17 cellular contexts compared by ENCODE assay signal in genomic region chr12:110885152-110885840, GRCh38. TPM values are rescaled to one million over a fixed set of nuclear protein-coding genes. Genes with fewer than 3 reads are reported as not detected.
DNase-seq lines count a peak whose midpoint lies in the region; ATAC-seq and TF ChIP-seq lines count a peak whose summit lies in the region.
"Had no signal": no experiment of that assay in that cellular context is flagged by ENCODE, and none has a peak within 500 bp of the region (broad histone marks: within the 10 kb centered on the region; RNA-seq: fewer than 3 reads in every experiment).

No MANE protein-coding gene starts in this region.

- no peak for TF ChIP-seq CTCF in glutamatergic neuron (IDR thresholded peaks at IDR 0.05; ENCODE audit: partially characterized antibody, unreplicated experiment)

- H3K4me1 Mint-ChIP-seq in glutamatergic neuron (ENCODE audit: low read depth, unreplicated experiment) = peaks cover 19% of the 10 kb centered on the region

- peaks cover 4% of the 10 kb centered on the region for H3K27me3 Mint-ChIP-seq in glutamatergic neuron (ENCODE audit: unreplicated experiment)

- no peak for ATAC-seq in GM19397 (IDR thresholded peaks at IDR 0.05; ENCODE audit: unreplicated experiment)
- ATAC-seq: HepG2, PC-3 had no signal

- no peaks in the 10 kb centered on the region for H3K36me3 Mint-ChIP-seq in glutamatergic neuron (ENCODE audit: unreplicated experiment)

- DNase-seq in NCI-H524 (lab: John Stamatoyannopoulos, UW) = peak; percentile 9 to 57
- no peak for DNase-seq in NCI-H524 treated with DMSO at 0.1 percent for 48 hours (lab: John Stamatoyannopoulos, UW)
- DNase-seq in NCI-H1105 (lab: John Stamatoyannopoulos, UW) = peak; percentile 64
- DNase-seq in NCI-H82 (lab: John Stamatoyannopoulos, UW) = peak; percentile 75
- peak; percentile 72 for DNase-seq in glutamatergic neuron
- no peak for DNase-seq in stimulated activated CD4-positive, alpha-beta T cell treated with anti-CD3 and anti-CD28 coated beads, Interleukin-2, amount 100 ng/mL, for 24 hours
- no peak for DNase-seq in activated T-cell treated with anti-CD3 and anti-CD28 coated beads, Interleukin-2, amount 50 U/mL, for 48 hours
- DNase-seq: C1 segment of cervical spinal cord; DMS53; MM.1S; NCI-H446; NK-92 treated with Interleukin-12 subunit alpha and Interleukin-12 subunit beta, amount 100 ng/mL, for 24 hours; PC-3; SK-N-SH had no signal

- H3K9me3 Mint-ChIP-seq in glutamatergic neuron (ENCODE audit: unreplicated experiment) = peaks cover 10% of the 10 kb centered on the region

- peak overlapping the region; percentile 47 for H3K4me3 Mint-ChIP-seq in glutamatergic neuron (ENCODE audit: unreplicated experiment)

- peak overlapping the region; percentile 91 for H3K27ac Mint-ChIP-seq in glutamatergic neuron (ENCODE audit: unreplicated experiment)

RNA-seq across cellular contexts. Expression of gene MYL2, which starts 35.1 kb away (rescaled TPM):
- total RNA-seq in glutamatergic neuron (ENCODE audit: unreplicated experiment) = not detected
- total RNA-seq: HepG2, PC-3 had no signal

RNA-seq across cellular contexts. Expression of gene CCDC63, which starts 38.5 kb away (rescaled TPM):
- total RNA-seq in glutamatergic neuron (ENCODE audit: unreplicated experiment) = 0.32 TPM
- total RNA-seq: A172, HepG2, PC-3 had no signal

Comparison
In these comparisons a context has a peak if more than half of its experiments do, and no peak if none do; other contexts are left out.
1. DNase-seq: peak in NCI-H524 (2 of 2), NCI-H1105 (single experiment), NCI-H82 (single experiment) and glutamatergic neuron (single experiment); none in NCI-H524 treated with DMSO at 0.1 percent for 48 hours (single experiment), stimulated activated CD4-positive, alpha-beta T cell treated with anti-CD3 and anti-CD28 coated beads, Interleukin-2, amount 100 ng/mL, for 24 hours (0 of 2) and activated T-cell treated with anti-CD3 and anti-CD28 coated beads, Interleukin-2, amount 50 U/mL, for 48 hours (0 of 2).